In genomic region chr1:45617618-45618017, GRCh38 we compare ENCODE assay signal across 17 cellular contexts. TPM values are rescaled to one million over a fixed set of nuclear protein-coding genes. Genes with fewer than 3 reads are reported as not detected.
A peak's percentile ranks its signal among the peaks of the same experiment; 100 is the strongest.
DNase-seq lines count a peak whose midpoint lies in the region; ATAC-seq and TF ChIP-seq lines count a peak whose summit lies in the region.
"Had no signal": no experiment of that assay in that cellular context is flagged by ENCODE, and none has a peak within 500 bp of the region (broad histone marks: within the 10 kb centered on the region; RNA-seq: fewer than 3 reads in every experiment).

No MANE protein-coding gene starts in this region.

- ATAC-seq in activated T-helper 17 cell treated with anti-CD3 and anti-CD28 coated beads, Interleukin-2, amount 50 U/mL, for 72 hours (replicated peaks): peak; percentile 11
- ATAC-seq in GM18870 (IDR thresholded peaks at IDR 0.05; ENCODE audit: unreplicated experiment): no peak
- ATAC-seq: upper lobe of right lung had no signal

- TF ChIP-seq CTCF in Caco-2 (IDR thresholded peaks at IDR 0.05; ENCODE audit: insufficient read depth in 1 of 2, low read depth in 1 of 2, low read length in 1 of 2, severe bottlenecking in 1 of 2, unreplicated experiment in 1 of 2) (no peak), HFFc6 (IDR thresholded peaks at IDR 0.05) (no peak), fibroblast of the aortic adventitia (IDR thresholded peaks at IDR 0.05; ENCODE audit: insufficient read depth, low read length) (no peak)

- no peaks in the 10 kb centered on the region for H3K9me3 Mint-ChIP-seq in Caco-2 (ENCODE audit: unreplicated experiment)
- no peaks in the 10 kb centered on the region for H3K9me3 Mint-ChIP-seq in HFFc6
- no peaks in the 10 kb centered on the region for H3K9me3 Mint-ChIP-seq in activated T-helper 17 cell treated with anti-CD3 and anti-CD28 coated beads, Interleukin-2, amount 50 U/mL, for 72 hours
- H3K9me3 Mint-ChIP-seq: activated naive CD4-positive, alpha-beta T cell treated with anti-CD3 and anti-CD28 coated beads, Interleukin-2, amount 50 U/mL, for 24 hours had no signal

- no peaks in the 10 kb centered on the region for H3K9me3 ChIP-seq in Caco-2
- H3K9me3 ChIP-seq: upper lobe of right lung had no signal

- H3K4me3 ChIP-seq in Caco-2 (ENCODE audit: low read depth, low read length) (no peak overlapping the region), fibroblast of the aortic adventitia (ENCODE audit: low read depth, low read length) (no peak overlapping the region)
- H3K4me3 ChIP-seq: PC-9, smooth muscle cell, upper lobe of right lung had no signal

- no peaks in the 10 kb centered on the region for H3K27me3 ChIP-seq in Caco-2 (replicated peaks; ENCODE audit: control insufficient read depth, insufficient read depth, low read length)
- H3K27me3 ChIP-seq: upper lobe of right lung had no signal

- H3K36me3 Mint-ChIP-seq in Caco-2 (ENCODE audit: insufficient read depth, unreplicated experiment): peaks cover 93% of the 10 kb centered on the region
- H3K36me3 Mint-ChIP-seq in HFFc6 (ENCODE audit: low read depth): peaks cover 20% of the 10 kb centered on the region
- H3K36me3 Mint-ChIP-seq in activated T-helper 17 cell treated with anti-CD3 and anti-CD28 coated beads, Interleukin-2, amount 50 U/mL, for 72 hours (ENCODE audit: low read depth): peaks cover 80% of the 10 kb centered on the region

- H3K27ac Mint-ChIP-seq in Caco-2 (ENCODE audit: unreplicated experiment) (peak overlapping the region; percentile 59), HFFc6 (peak overlapping the region; percentile 67)
- no peak overlapping the region for H3K27ac Mint-ChIP-seq in activated T-helper 17 cell treated with anti-CD3 and anti-CD28 coated beads, Interleukin-2, amount 50 U/mL, for 72 hours

- POLR2A ChIA-PET in Caco-2 (lab: Charles Lee): no interaction called here

- no peaks in the 10 kb centered on the region for H3K4me1 ChIP-seq in Caco-2
- H3K4me1 ChIP-seq: upper lobe of right lung had no signal

- H3K4me1 Mint-ChIP-seq in Caco-2 (ENCODE audit: low read depth, unreplicated experiment) (no peaks in the 10 kb centered on the region), HFFc6 (ENCODE audit: low read depth) (peaks cover 17% of the 10 kb centered on the region)
- H3K4me1 Mint-ChIP-seq in activated T-helper 17 cell treated with anti-CD3 and anti-CD28 coated beads, Interleukin-2, amount 50 U/mL, for 72 hours: no peaks in the 10 kb centered on the region

- DNase-seq in Caco-2 (no peak), HFFc6 (peak; percentile 67), fibroblast of the aortic adventitia (ENCODE audit: low read depth) (peak; percentile 33), T-helper 1 cell (no peak), NCI-H345 (lab: John Stamatoyannopoulos, UW) (no peak), kidney glomerular epithelial cell (lab: John Stamatoyannopoulos, UW) (no peak)
- DNase-seq: activated CD8-positive, alpha-beta memory T cell treated with anti-CD3 and anti-CD28 coated beads, Interleukin-2, amount 50 U/mL, for 4 hours; caudate nucleus; NCI-H2029 treated with DMSO at 0.1 percent for 48 hours; NCI-H69; PC-9; stimulated activated naive CD4-positive, alpha-beta T cell; upper lobe of right lung had no signal

- peaks cover 2% of the 10 kb centered on the region for H3K36me3 ChIP-seq in Caco-2 (ENCODE audit: control insufficient read depth, insufficient read depth, low read length)

- CTCF ChIA-PET in Caco-2 (lab: Charles Lee): no interaction called here

- H3K4me3 Mint-ChIP-seq in Caco-2 (ENCODE audit: unreplicated experiment) (no peak overlapping the region), HFFc6 (no peak overlapping the region)
- no peak overlapping the region for H3K4me3 Mint-ChIP-seq in activated T-helper 17 cell treated with anti-CD3 and anti-CD28 coated beads, Interleukin-2, amount 50 U/mL, for 72 hours
- H3K4me3 Mint-ChIP-seq: activated naive CD4-positive, alpha-beta T cell treated with anti-CD3 and anti-CD28 coated beads, Interleukin-2, amount 50 U/mL, for 24 hours had no signal

- intact Hi-C loops in Caco-2 (cut with micrococcal nuclease; ENCODE audit: unreplicated experiment): no loop called here

- H3K27me3 Mint-ChIP-seq in Caco-2 (ENCODE audit: insufficient read depth, unreplicated experiment) (no peaks in the 10 kb centered on the region), HFFc6 (ENCODE audit: insufficient read depth) (peaks cover 9% of the 10 kb centered on the region)
- no peaks in the 10 kb centered on the region for H3K27me3 Mint-ChIP-seq in activated T-helper 17 cell treated with anti-CD3 and anti-CD28 coated beads, Interleukin-2, amount 50 U/mL, for 72 hours
- H3K27me3 Mint-ChIP-seq: activated naive CD4-positive, alpha-beta T cell treated with anti-CD3 and anti-CD28 coated beads, Interleukin-2, amount 50 U/mL, for 24 hours had no signal

- TSS peak; percentile 9 for BruUV-seq in Caco-2 (replicated peaks; lab: Mats Ljungman, UMichigan)

RNA-seq across cellular contexts. Expression of gene CCDC17, which starts 6.2 kb away (rescaled TPM):
- 1.9 and 2.4 TPM in 2 replicates for total RNA-seq in Caco-2 (2022)
- under 1 TPM; 0.24 to 0.79 (median 0.31) TPM for total RNA-seq in HFFc6 (2021; fragmentation: NEBNext Ultra II Directional; extraction: Animal tissue kit (Norgen Biotek cat#: 25700))
- total RNA-seq in activated T-helper 17 cell treated with anti-CD3 and anti-CD28 coated beads, Interleukin-2, amount 50 U/mL, for 72 hours: 1 to 10 TPM; 4.4 to 4.7 TPM
- total RNA-seq in fibroblast of the aortic adventitia (ENCODE audit: low replicate concordance): 0.72 and 4.0 TPM in 2 replicates

RNA-seq across cellular contexts. Expression of gene NASP, which starts 33.8 kb away (rescaled TPM):
- total RNA-seq in Caco-2 (2022) (174 and 183 TPM in 2 replicates), fibroblast of the aortic adventitia (ENCODE audit: low replicate concordance) (57.1 and 118 TPM in 2 replicates)
- total RNA-seq in HFFc6 (2021; fragmentation: NEBNext Ultra II Directional; extraction: Animal tissue kit (Norgen Biotek cat#: 25700)): 10 to 100 TPM; 41.6 to 77.7 (median 72.1) TPM
- total RNA-seq in activated T-helper 17 cell treated with anti-CD3 and anti-CD28 coated beads, Interleukin-2, amount 50 U/mL, for 72 hours: 100 to 1,000 TPM; 113 to 224 TPM

Comparison
In these comparisons a context has a peak if more than half of its experiments do, and no peak if none do; other contexts are left out.
1. DNase-seq: peak in HFFc6 (single experiment) and fibroblast of the aortic adventitia (single experiment); none in Caco-2 (0 of 2), T-helper 1 cell (0 of 5), NCI-H345 (single experiment) and kidney glomerular epithelial cell (single experiment).